ENCODE assay signal across 7 cellular contexts in genomic region chr16:48870141-48870540, GRCh38.
"Had no signal": no experiment of that assay in that cellular context is flagged by ENCODE, and none has a peak within 500 bp of the region (broad histone marks: within the 10 kb centered on the region; RNA-seq: fewer than 3 reads in every experiment).

No MANE protein-coding gene starts in this region.

- H3K36me3 ChIP-seq: HAP-1 had no signal

- H3K27ac Mint-ChIP-seq: GM23338, HFFc6, IgD-negative memory B cell had no signal

- DNase-seq: HFFc6 had no signal

- H3K4me3 ChIP-seq: GM23338, HAP-1 had no signal

- H3K9me3 Mint-ChIP-seq: GM23338 had no signal

- H2AFZ ChIP-seq: GM23338 had no signal

- H3K27me3 Mint-ChIP-seq: IgD-negative memory B cell had no signal

- ATAC-seq: GM23338, HCT116, HepG2 had no signal

- H3K4me1 ChIP-seq: HAP-1 had no signal

- H3K4me3 Mint-ChIP-seq: GM23338, HFFc6, IgD-negative memory B cell had no signal

- H3K27ac ChIP-seq: HL-60 had no signal

- H3K4me1 Mint-ChIP-seq: IgD-negative memory B cell had no signal

- H3K36me3 Mint-ChIP-seq: IgD-negative memory B cell had no signal

- H3K4me2 ChIP-seq: GM23338 had no signal

- H3K9me3 ChIP-seq: HAP-1 had no signal
